ENCODE assay signal across 18 cellular contexts in genomic region chr3:119405315-119405714, GRCh38. TPM values are rescaled to one million over a fixed set of nuclear protein-coding genes. Genes with fewer than 3 reads are reported as not detected.
A peak's percentile ranks its signal among the peaks of the same experiment; 100 is the strongest.
DNase-seq lines count a peak whose midpoint lies in the region; ATAC-seq and TF ChIP-seq lines count a peak whose summit lies in the region.
"Had no signal": no experiment of that assay in that cellular context is flagged by ENCODE, and none has a peak within 500 bp of the region (broad histone marks: within the 10 kb centered on the region; RNA-seq: fewer than 3 reads in every experiment).

No MANE protein-coding gene starts in this region.

- peaks cover 10% of the 10 kb centered on the region for H3K4me1 Mint-ChIP-seq in activated naive CD4-positive, alpha-beta T cell treated with anti-CD3 and anti-CD28 coated beads for 36 hours (ENCODE audit: low read depth)
- H3K4me1 Mint-ChIP-seq: CD14-positive monocyte; CD4-positive, alpha-beta memory T cell had no signal

- H3K36me3 Mint-ChIP-seq in activated naive CD4-positive, alpha-beta T cell treated with anti-CD3 and anti-CD28 coated beads for 36 hours (ENCODE audit: low read depth) = peaks cover 15% of the 10 kb centered on the region

- no peaks in the 10 kb centered on the region for H3K27me3 Mint-ChIP-seq in activated naive CD4-positive, alpha-beta T cell treated with anti-CD3 and anti-CD28 coated beads for 36 hours (ENCODE audit: low read depth)
- H3K27me3 Mint-ChIP-seq: CD4-positive, alpha-beta memory T cell had no signal

- no peaks in the 10 kb centered on the region for H3K9me3 Mint-ChIP-seq in activated naive CD4-positive, alpha-beta T cell treated with anti-CD3 and anti-CD28 coated beads for 36 hours
- H3K9me3 Mint-ChIP-seq: CD4-positive, alpha-beta memory T cell; H9 had no signal

- TF ChIP-seq CTCF in right atrium auricular region (IDR thresholded peaks at IDR 0.05) = no peak

- peak overlapping the region in 1 of 2 donors; percentile 17 for H3K27ac ChIP-seq in right atrium auricular region
- H3K27ac ChIP-seq: 22Rv1, A549, BLaER1 had no signal

- H3K9me3 ChIP-seq in right atrium auricular region = no peaks in the 10 kb centered on the region
- H3K9me3 ChIP-seq: A549, BLaER1 had no signal

- ATAC-seq in Right ventricle myocardium inferior = peak; percentile 71
- ATAC-seq: A549 had no signal

- H3K27ac Mint-ChIP-seq in activated naive CD4-positive, alpha-beta T cell treated with anti-CD3 and anti-CD28 coated beads for 36 hours = no peak overlapping the region
- H3K27ac Mint-ChIP-seq: H9 had no signal

- peaks cover 32% of the 10 kb centered on the region for H3K36me3 ChIP-seq in right atrium auricular region
- H3K36me3 ChIP-seq: BLaER1 had no signal

- no peak overlapping the region for H3K4me3 ChIP-seq in right atrium auricular region
- H3K4me3 ChIP-seq: A549, BLaER1 had no signal

- H3K27me3 ChIP-seq in right atrium auricular region = no peaks in the 10 kb centered on the region
- H3K27me3 ChIP-seq: BLaER1 had no signal

- intact Hi-C loops in Right ventricle myocardium inferior (cut with DNase I) = no loop called here
- intact Hi-C loops in activated naive CD4-positive, alpha-beta T cell treated with anti-CD3 and anti-CD28 coated beads for 36 hours (cut with micrococcal nuclease) = no loop called here

- H3K4me1 ChIP-seq in right atrium auricular region = no peaks in the 10 kb centered on the region
- H3K4me1 ChIP-seq: A549, BLaER1 had no signal

- H3K4me3 Mint-ChIP-seq in activated naive CD4-positive, alpha-beta T cell treated with anti-CD3 and anti-CD28 coated beads for 36 hours = no peak overlapping the region
- H3K4me3 Mint-ChIP-seq: CD14-positive monocyte; CD4-positive, alpha-beta memory T cell; H9 had no signal

- CTCF ChIA-PET in activated naive CD4-positive, alpha-beta T cell treated with anti-CD3 and anti-CD28 coated beads for 36 hours (lab: Charles Lee) = interaction anchor here (1.4 kb wide), 1 partner anchor 10 kb away, joined by 3 read pairs; no protein-coding TSS in a partner anchor

- DNase-seq in Right ventricle myocardium inferior (ENCODE audit: missing footprints) = no peak
- no peak for DNase-seq in right atrium auricular region (ENCODE audit: low spot score)
- DNase-seq in astrocyte of the hippocampus (ENCODE audit: low read depth, low spot score) = peak; percentile 34
- peak; percentile 57 for DNase-seq in myocyte (ENCODE audit: low read depth)
- no peak for DNase-seq in stimulated activated CD4-positive, alpha-beta T cell treated with anti-CD3 and anti-CD28 coated beads, Interleukin-1b, Interleukin-23, amount 100 ng/mL, for 48 hours
- DNase-seq in NCI-H82 (lab: John Stamatoyannopoulos, UW) = no peak
- DNase-seq in activated naive CD4-positive, alpha-beta T cell treated with anti-CD3 and anti-CD28 coated beads for 36 hours = no peak
- DNase-seq: CD4-positive, alpha-beta memory T cell; DMS153; DMS79; GF-D8; GOT3; H9; IMR-90 had no signal

RNA-seq across cellular contexts. Expression of gene TMEM39A, which starts 58.1 kb away (rescaled TPM):
- total RNA-seq in Right ventricle myocardium inferior = 17.0 TPM
- 10 to 100 TPM; 21.2 to 21.5 TPM for total RNA-seq in right atrium auricular region
- total RNA-seq in myocyte = 29.2 and 54.1 TPM in 2 replicates
- 39.2 TPM for polyA plus RNA-seq in myocyte (2012)
- total RNA-seq in activated naive CD4-positive, alpha-beta T cell treated with anti-CD3 and anti-CD28 coated beads for 36 hours = 10 to 100 TPM; 21.4 to 26.9 TPM

Comparison
In these comparisons a context has a peak if more than half of its experiments do, and no peak if none do; other contexts are left out.
1. DNase-seq: peak in astrocyte of the hippocampus (single experiment) and myocyte (single experiment); none in Right ventricle myocardium inferior (single experiment), right atrium auricular region (single experiment), stimulated activated CD4-positive, alpha-beta T cell treated with anti-CD3 and anti-CD28 coated beads, Interleukin-1b, Interleukin-23, amount 100 ng/mL, for 48 hours (single experiment), NCI-H82 (single experiment) and activated naive CD4-positive, alpha-beta T cell treated with anti-CD3 and anti-CD28 coated beads for 36 hours (single experiment).